11 cellular contexts compared by ENCODE assay signal in genomic region chr3:7800006-7800780, GRCh38.
A peak's percentile ranks its signal among the peaks of the same experiment; 100 is the strongest.
DNase-seq lines count a peak whose midpoint lies in the region; ATAC-seq and TF ChIP-seq lines count a peak whose summit lies in the region.
"Had no signal": no experiment of that assay in that cellular context is flagged by ENCODE, and none has a peak within 500 bp of the region (broad histone marks: within the 10 kb centered on the region; RNA-seq: fewer than 3 reads in every experiment).

No MANE protein-coding gene starts in this region.

- DNase-seq in Jurkat, Clone E6-1 (ENCODE audit: low read depth, low spot score) = peak; percentile 17
- no peak for DNase-seq in RWPE1 (ENCODE audit: low spot score)
- peak; percentile 2 for DNase-seq in fibroblast of the aortic adventitia (ENCODE audit: low read depth)
- peak; percentile 3 for DNase-seq in putamen (ENCODE audit: low spot score)
- no peak for DNase-seq in cerebellar nuclear complex (lab: John Stamatoyannopoulos, UW)
- DNase-seq: activated CD8-positive, alpha-beta memory T cell treated with anti-CD3 and anti-CD28 coated beads for 24 hours; left lung; NCI-H774; retina had no signal

- CTCF ChIA-PET in RWPE1 (lab: Yijun Ruan, JAX) = no interaction called here

- POLR2A ChIA-PET in RWPE1 (lab: Yijun Ruan, JAX; ENCODE audit: low non-redundant PET) = no interaction called here

- no peak for ATAC-seq in HG03039 (IDR thresholded peaks at IDR 0.05; ENCODE audit: unreplicated experiment)
- ATAC-seq in HG03280 (IDR thresholded peaks at IDR 0.05; ENCODE audit: unreplicated experiment) = no peak
- ATAC-seq: left lung had no signal

- H3K4me3 ChIP-seq in Jurkat, Clone E6-1 (ENCODE audit: low read length) = no peak overlapping the region
- no peak overlapping the region for H3K4me3 ChIP-seq in fibroblast of the aortic adventitia (ENCODE audit: low read depth, low read length)
- H3K4me3 ChIP-seq: left lung had no signal

- no peak overlapping the region for H3K27ac ChIP-seq in RWPE1
- H3K27ac ChIP-seq: left lung had no signal

- 0 out of 2 replicates have a peak, but pooled peaks have one; percentile 8 for TF ChIP-seq CTCF in RWPE1 (conservative IDR thresholded peaks at IDR 0.05; ENCODE audit: low read depth)
- TF ChIP-seq CTCF in fibroblast of the aortic adventitia (IDR thresholded peaks at IDR 0.05; ENCODE audit: insufficient read depth, low read length) = no peak

Comparison
In these comparisons a context has a peak if more than half of its experiments do, and no peak if none do; other contexts are left out.
1. DNase-seq: peak in Jurkat, Clone E6-1 (single experiment), fibroblast of the aortic adventitia (single experiment) and putamen (single experiment); none in RWPE1 (single experiment) and cerebellar nuclear complex (0 of 2).